11 cellular contexts compared by ENCODE assay signal in genomic region chr13:42836930-42837329, GRCh38. TPM values are rescaled to one million over a fixed set of nuclear protein-coding genes. Genes with fewer than 3 reads are reported as not detected.
DNase-seq lines count a peak whose midpoint lies in the region; ATAC-seq, FAIRE-seq and TF ChIP-seq lines count a peak whose summit lies in the region.
"Had no signal": no experiment of that assay in that cellular context is flagged by ENCODE, and none has a peak within 500 bp of the region (broad histone marks: within the 10 kb centered on the region; RNA-seq: fewer than 3 reads in every experiment).

No MANE protein-coding gene starts in this region.

- H3K36me3 ChIP-seq in BE2C (no peaks in the 10 kb centered on the region), astrocyte (ENCODE audit: insufficient read depth, low read length) (no peaks in the 10 kb centered on the region), lower lobe of right lung (no peaks in the 10 kb centered on the region)
- H3K36me3 ChIP-seq: neutrophil had no signal

- H3K9ac ChIP-seq in astrocyte (ENCODE audit: low read length), result no peak overlapping the region

- H3K9me3 ChIP-seq in BE2C (no peaks in the 10 kb centered on the region), astrocyte (ENCODE audit: insufficient read depth, low read depth, low read length) (no peaks in the 10 kb centered on the region), lower lobe of right lung (no peaks in the 10 kb centered on the region)
- H3K9me3 ChIP-seq: neutrophil had no signal

- H3K4me1 Mint-ChIP-seq in astrocyte (ENCODE audit: low read depth, unreplicated experiment), result peaks cover 17% of the 10 kb centered on the region
- H3K4me1 Mint-ChIP-seq: central memory CD8-positive, alpha-beta T cell had no signal

- H3K27ac Mint-ChIP-seq in astrocyte (ENCODE audit: unreplicated experiment), result no peak overlapping the region

- H3K27me3 ChIP-seq in BE2C (no peaks in the 10 kb centered on the region), astrocyte (ENCODE audit: insufficient read depth, low read length) (peaks cover 65% of the 10 kb centered on the region), lower lobe of right lung (ENCODE audit: low read depth) (no peaks in the 10 kb centered on the region)
- H3K27me3 ChIP-seq: neutrophil had no signal

- H3K4me3 Mint-ChIP-seq in astrocyte (ENCODE audit: unreplicated experiment), result no peak overlapping the region
- H3K4me3 Mint-ChIP-seq: central memory CD8-positive, alpha-beta T cell had no signal

- H3K27ac ChIP-seq in astrocyte (ENCODE audit: low read depth, low read length) (no peak overlapping the region), lower lobe of right lung (no peak overlapping the region)
- H3K27ac ChIP-seq: neutrophil had no signal

- H3K79me2 ChIP-seq in astrocyte (ENCODE audit: insufficient read depth, low read length), result no peaks in the 10 kb centered on the region

- H3K4me3 ChIP-seq in BE2C (ENCODE audit: low read depth, low read length) (no peak overlapping the region), astrocyte (ENCODE audit: insufficient read depth, low read depth, low read length) (no peak overlapping the region), lower lobe of right lung (no peak overlapping the region)

- H3K9me3 Mint-ChIP-seq in astrocyte (ENCODE audit: unreplicated experiment), result no peaks in the 10 kb centered on the region
- H3K9me3 Mint-ChIP-seq: central memory CD8-positive, alpha-beta T cell had no signal

- peaks cover 2% of the 10 kb centered on the region for H3K27me3 Mint-ChIP-seq in astrocyte (ENCODE audit: low read depth, unreplicated experiment)

- peaks cover 8% of the 10 kb centered on the region for H3K4me1 ChIP-seq in BE2C
- peaks cover 11% of the 10 kb centered on the region for H3K4me1 ChIP-seq in astrocyte (ENCODE audit: insufficient read depth, low read length)
- H3K4me1 ChIP-seq in lower lobe of right lung, result no peaks in the 10 kb centered on the region

- in situ Hi-C loops in KBM-7 (cut with MboI; ENCODE audit: low pct_unique_long_range_greater_than_20kb, low sequenced_read_pairs), result no loop called here

- intact Hi-C loops in lower lobe of right lung (cut with DNase I), result no loop called here

- no peak overlapping the region for H2AFZ ChIP-seq in astrocyte (ENCODE audit: low read depth, low read length)

- H3K4me2 ChIP-seq in astrocyte (ENCODE audit: low read length), result peak overlapping the region; percentile 9

- peak; percentile 58 for TF ChIP-seq CTCF in BE2C (IDR thresholded peaks at IDR 0.05; ENCODE audit: low read depth, low read length)
- TF ChIP-seq CTCF in astrocyte (IDR thresholded peaks at IDR 0.05; ENCODE audit: insufficient read depth, low read depth, low read length), result no peak
- no peak for TF ChIP-seq CTCF in lower lobe of right lung (IDR thresholded peaks at IDR 0.05)

- peak; percentile 33 for DNase-seq in BE2C
- peak; percentile 3 for DNase-seq in HuH-7 (ENCODE audit: low spot score)
- peak; percentile 7 for DNase-seq in astrocyte (ENCODE audit: low read depth)
- DNase-seq in lower lobe of right lung, result no peak
- no peak for DNase-seq in LoVo (ENCODE audit: low spot score)
- no peak for DNase-seq in NOMO-1 treated with DMSO at 0.1 percent for 48 hours (lab: John Stamatoyannopoulos, UW; ENCODE audit: unreplicated experiment)
- DNase-seq in KBM-7, result no peak

- ATAC-seq in lower lobe of right lung (peak; percentile 34 to 50), HG03039 (IDR thresholded peaks at IDR 0.05; ENCODE audit: unreplicated experiment) (no peak)

- FAIRE-seq in astrocyte (lab: Jason Lieb, UNC), result no peak

- H4K20me1 ChIP-seq in astrocyte (ENCODE audit: insufficient read depth, low read length), result no peaks in the 10 kb centered on the region

- H3K36me3 Mint-ChIP-seq in astrocyte (ENCODE audit: low read depth, unreplicated experiment), result no peaks in the 10 kb centered on the region

RNA-seq across cellular contexts. Expression of gene FAM216B, which starts 55.5 kb away (rescaled TPM):
- 1.3 TPM for polyA plus RNA-seq in BE2C (2012; ENCODE audit: insufficient read depth, insufficient read length, low read depth)
- not detected in 2 replicates for total RNA-seq in astrocyte
- total RNA-seq in lower lobe of right lung, result 17.0 TPM
- total RNA-seq: T-helper 2 cell treated with Interferon-gamma antibody and Interleukin-4, amounts not matched to agents 100 ng/mL and 5 ng/mL, for 36 hours had no signal

Comparison
In these comparisons a context has a peak if more than half of its experiments do, and no peak if none do; other contexts are left out.
1. DNase-seq: peak in BE2C (single experiment), HuH-7 (single experiment) and astrocyte (single experiment); none in lower lobe of right lung (single experiment), LoVo (single experiment), NOMO-1 treated with DMSO at 0.1 percent for 48 hours (single experiment) and KBM-7 (single experiment).
2. RNA of gene FAM216B, which starts 55.5 kb away (total RNA-seq): 17.0 TPM in lower lobe of right lung (single experiment); not detected in astrocyte; every median in the first group is over 10 times any median in the second.